In the genomic region with DNA sequence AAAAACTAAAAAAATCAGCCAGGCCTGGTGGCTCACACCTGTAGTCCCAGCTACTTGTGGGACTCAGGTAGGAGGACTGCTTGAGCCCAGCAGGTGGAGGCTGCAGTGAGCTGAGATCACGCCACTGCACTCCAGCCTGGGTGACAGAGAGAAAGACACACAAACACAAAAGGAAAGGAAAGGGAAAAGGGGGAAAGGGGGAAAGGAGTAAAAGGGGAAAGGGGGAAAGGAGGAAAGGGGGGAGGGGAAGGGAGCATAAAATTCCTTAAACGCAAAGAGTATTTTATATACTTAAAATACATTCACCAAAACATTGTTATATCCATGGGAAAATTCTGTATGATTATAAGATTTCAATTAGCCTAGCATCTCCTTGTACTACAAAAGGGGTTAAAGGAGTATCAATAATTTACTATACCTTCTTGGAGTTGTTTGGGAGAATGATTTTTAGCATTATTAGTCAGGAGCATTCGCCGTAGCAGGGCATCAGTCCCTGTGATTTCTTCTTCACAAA, we compare ENCODE assay signal across 24 cellular contexts.
"Had no signal": no experiment of that assay in that cellular context is flagged by ENCODE, and none has a peak within 500 bp of the region (broad histone marks: within the 10 kb centered on the region; RNA-seq: fewer than 3 reads in every experiment).

No MANE protein-coding gene starts in this region.

- H3K4me2 ChIP-seq: hepatocyte had no signal

- H3K9me3 Mint-ChIP-seq: immature natural killer cell, mesothelial cell of epicardium, naive B cell had no signal

- H3K4me3 Mint-ChIP-seq: immature natural killer cell, mesothelial cell of epicardium, naive B cell had no signal

- H3K27me3 Mint-ChIP-seq: naive B cell had no signal

- H3K79me2 ChIP-seq: hepatocyte had no signal

- H3K27me3 ChIP-seq: dorsolateral prefrontal cortex, esophagus muscularis mucosa, foreskin keratinocyte, gastroesophageal sphincter, heart left ventricle, hepatocyte, left lung had no signal

- H3K4me1 ChIP-seq: esophagus muscularis mucosa, foreskin keratinocyte, gastroesophageal sphincter, heart left ventricle, left lung, lower lobe of right lung had no signal

- H3K27ac ChIP-seq: coronary artery, dorsolateral prefrontal cortex, esophagus muscularis mucosa, foreskin keratinocyte, gastroesophageal sphincter, heart left ventricle, hepatocyte, left lung, lower lobe of right lung had no signal

- H3K9me3 ChIP-seq: esophagus muscularis mucosa, gastroesophageal sphincter, heart left ventricle, left lung, lower lobe of right lung, mucosa of descending colon had no signal

- H3K4me1 Mint-ChIP-seq: immature natural killer cell, mesothelial cell of epicardium, naive B cell had no signal

- H3K27ac Mint-ChIP-seq: mesothelial cell of epicardium, naive B cell had no signal

- H2AFZ ChIP-seq: hepatocyte had no signal

- ATAC-seq: foreskin keratinocyte, gastroesophageal sphincter, heart left ventricle, left lung, left ventricle myocardium superior, lower lobe of right lung, mucosa of descending colon had no signal

- DNase-seq: dermis blood vessel endothelial cell; dorsolateral prefrontal cortex; effector CD4-positive, alpha-beta T cell; effector memory CD4-positive, alpha-beta T cell; foreskin keratinocyte; heart left ventricle; hypothalamus; immature natural killer cell; islet precursor cell; kidney; kidney glomerular epithelial cell; left lung; left ventricle myocardium superior; lower lobe of right lung; mesenchymal stem cell; mucosa of descending colon; naive B cell had no signal

- FAIRE-seq: endothelial cell of umbilical vein, frontal cortex, kidney had no signal

- H3K4me3 ChIP-seq: coronary artery, dorsolateral prefrontal cortex, esophagus muscularis mucosa, gastroesophageal sphincter, heart left ventricle, hepatocyte, left lung, lower lobe of right lung, mucosa of descending colon had no signal
